11 cellular contexts compared by ENCODE assay signal in the genomic region with DNA sequence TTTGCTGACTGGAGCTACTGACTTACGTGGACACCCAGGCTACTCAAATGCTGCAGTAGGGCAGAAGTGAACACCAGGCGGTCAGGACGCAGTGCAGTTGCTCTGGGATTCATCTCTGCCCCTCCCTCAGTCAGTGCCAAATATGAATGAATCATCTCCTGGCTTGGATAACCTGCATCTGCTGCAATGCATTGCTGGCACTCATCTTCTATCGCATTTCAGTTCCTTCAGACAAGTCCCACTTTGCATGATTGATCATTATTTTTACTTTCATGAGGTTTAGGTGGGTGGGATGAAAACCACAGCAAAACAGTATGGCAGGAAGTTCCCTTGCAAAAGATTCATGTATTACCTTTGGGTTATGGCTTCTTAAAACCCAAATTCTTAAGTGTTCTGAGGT.
DNase-seq lines count a peak whose midpoint lies in the region; ATAC-seq lines count a peak whose summit lies in the region.
"Had no signal": no experiment of that assay in that cellular context is flagged by ENCODE, and none has a peak within 500 bp of the region (broad histone marks: within the 10 kb centered on the region; RNA-seq: fewer than 3 reads in every experiment).

No MANE protein-coding gene starts in this region.

- H3K27ac ChIP-seq in GM23248, result no peak overlapping the region
- no peak overlapping the region for H3K27ac ChIP-seq in right cardiac atrium (ENCODE audit: low read length)
- H3K27ac ChIP-seq: parathyroid adenoma had no signal

- 8 to 11% methylated on average over 4 of the region's 4 CpGs for WGBS in GM23248 (ENCODE audit: low coverage in 1 of 2, low lambda C conversion rate in 2 of 2, missing lambda C conversion rate in 2 of 2), 2 experiments
- 57% methylated on average over 4 of the region's 4 CpGs for WGBS in right cardiac atrium

- no peak overlapping the region for H2AFZ ChIP-seq in GM23248
- H2AFZ ChIP-seq: parathyroid adenoma had no signal

- H3K79me2 ChIP-seq in GM23248 (ENCODE audit: insufficient read depth), result no peaks in the 10 kb centered on the region
- H3K79me2 ChIP-seq: parathyroid adenoma had no signal

- H3K4me3 ChIP-seq in GM23248 (no peak overlapping the region), right cardiac atrium (ENCODE audit: low read length) (no peak overlapping the region)

- no peak overlapping the region for H3K9ac ChIP-seq in GM23248
- H3K9ac ChIP-seq: parathyroid adenoma had no signal

- in situ Hi-C loops in GM23248 (cut with MboI), result no loop called here

- no peak overlapping the region for H3K4me3 Mint-ChIP-seq in activated T-helper 17 cell treated with anti-CD3 and anti-CD28 coated beads, Interleukin-2, amount 50 U/mL, for 72 hours
- H3K4me3 Mint-ChIP-seq: activated CD4-positive, alpha-beta T cell treated with anti-CD3 and anti-CD28 coated beads for 36 hours; type B pancreatic cell had no signal

- peaks cover 46% of the 10 kb centered on the region for H3K27me3 Mint-ChIP-seq in activated T-helper 17 cell treated with anti-CD3 and anti-CD28 coated beads, Interleukin-2, amount 50 U/mL, for 72 hours

- no peaks in the 10 kb centered on the region for H3K4me1 Mint-ChIP-seq in activated T-helper 17 cell treated with anti-CD3 and anti-CD28 coated beads, Interleukin-2, amount 50 U/mL, for 72 hours

- H3K9me3 Mint-ChIP-seq in activated T-helper 17 cell treated with anti-CD3 and anti-CD28 coated beads, Interleukin-2, amount 50 U/mL, for 72 hours, result peaks cover 8% of the 10 kb centered on the region
- H3K9me3 Mint-ChIP-seq: type B pancreatic cell had no signal

- H3F3A ChIP-seq in GM23248 (ENCODE audit: insufficient read depth), result no peaks in the 10 kb centered on the region

- no peak overlapping the region for H3K27ac Mint-ChIP-seq in activated T-helper 17 cell treated with anti-CD3 and anti-CD28 coated beads, Interleukin-2, amount 50 U/mL, for 72 hours
- H3K27ac Mint-ChIP-seq: activated CD4-positive, alpha-beta T cell treated with anti-CD3 and anti-CD28 coated beads for 36 hours; type B pancreatic cell had no signal

- no peaks in the 10 kb centered on the region for H4K20me1 ChIP-seq in GM23248 (ENCODE audit: insufficient read depth)

- DNase-seq in AG08395 (ENCODE audit: low spot score) (peak; percentile 90), GM23248 (peak; percentile 92), right cardiac atrium (peak in 2 of 3 donors; percentile 36 to 43), HuH-7 (ENCODE audit: low spot score) (no peak), nucleus accumbens (lab: John Stamatoyannopoulos, UW) (no peak), middle frontal gyrus (ENCODE audit: extremely low spot score, low spot score) (no peak), NAMALWA (ENCODE audit: low spot score) (no peak)
- DNase-seq: activated CD4-positive, alpha-beta T cell treated with anti-CD3 and anti-CD28 coated beads for 36 hours had no signal

- H3K9me3 ChIP-seq in GM23248 (ENCODE audit: low read depth), result no peaks in the 10 kb centered on the region
- no peaks in the 10 kb centered on the region for H3K9me3 ChIP-seq in right cardiac atrium (ENCODE audit: control insufficient read depth, low read length)

- peak overlapping the region; percentile 52 for H3K4me2 ChIP-seq in GM23248 (ENCODE audit: unreplicated experiment)

- H3K36me3 ChIP-seq in GM23248 (ENCODE audit: low read depth), result no peaks in the 10 kb centered on the region

- peak; percentile 21 for ATAC-seq in activated T-helper 17 cell treated with anti-CD3 and anti-CD28 coated beads, Interleukin-2, amount 50 U/mL, for 72 hours (replicated peaks)
- peak in 1 of 2 donors; percentile 63 for ATAC-seq in right cardiac atrium
- ATAC-seq: activated CD4-positive, alpha-beta T cell treated with anti-CD3 and anti-CD28 coated beads for 36 hours had no signal

- no peaks in the 10 kb centered on the region for H3K9me2 ChIP-seq in GM23248 (ENCODE audit: insufficient read depth)

- intact Hi-C loops in right cardiac atrium (cut with DNase I), result no loop called here

- no peaks in the 10 kb centered on the region for H3K36me3 Mint-ChIP-seq in activated T-helper 17 cell treated with anti-CD3 and anti-CD28 coated beads, Interleukin-2, amount 50 U/mL, for 72 hours (ENCODE audit: low read depth)
- H3K36me3 Mint-ChIP-seq: type B pancreatic cell had no signal

- no peaks in the 10 kb centered on the region for H3K27me3 ChIP-seq in GM23248 (replicated peaks; ENCODE audit: insufficient read depth)
- H3K27me3 ChIP-seq in right cardiac atrium (ENCODE audit: control insufficient read depth, insufficient read depth), result no peaks in the 10 kb centered on the region

- H3K4me1 ChIP-seq in GM23248 (ENCODE audit: insufficient read depth), result peaks cover 9% of the 10 kb centered on the region; the same call in 1 of the 2 replicates
- H3K4me1 ChIP-seq in right cardiac atrium (ENCODE audit: control insufficient read depth, insufficient read depth, low read length), result no peaks in the 10 kb centered on the region
- H3K4me1 ChIP-seq: parathyroid adenoma had no signal

Comparison
In these comparisons a context has a peak if more than half of its experiments do, and no peak if none do; other contexts are left out.
1. DNase-seq: peak in AG08395 (single experiment), GM23248 (single experiment) and right cardiac atrium (2 of 3); none in HuH-7 (single experiment), nucleus accumbens (0 of 56), middle frontal gyrus (single experiment) and NAMALWA (single experiment).